In the genomic region with DNA sequence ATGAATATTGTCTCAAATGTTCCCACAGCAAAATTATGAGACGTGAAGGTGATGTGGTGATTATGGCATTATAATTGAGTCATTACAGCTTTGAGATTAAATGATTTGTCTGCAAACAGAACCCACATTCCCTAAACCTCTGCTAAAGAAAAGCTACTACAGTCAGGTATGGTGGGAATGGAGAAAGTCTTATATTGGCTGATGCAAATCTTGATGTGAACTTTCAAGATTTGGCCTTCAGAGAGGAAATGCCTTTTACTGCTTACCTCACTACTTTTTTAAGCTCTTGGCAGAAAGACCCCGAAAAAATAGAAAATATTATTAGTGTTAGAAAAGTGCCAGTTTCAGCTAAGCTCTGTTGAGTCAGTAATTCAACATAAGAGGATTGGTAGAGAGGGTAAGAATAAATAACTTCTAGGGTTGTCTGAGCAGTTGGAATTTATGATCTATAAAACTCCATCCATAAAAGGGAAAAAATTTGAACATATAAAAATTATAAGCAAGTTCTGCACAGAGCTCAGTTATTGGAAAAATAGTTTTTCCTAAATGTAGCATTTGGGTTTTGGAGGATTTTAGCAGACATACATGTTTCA, we compare ENCODE assay signal across 23 cellular contexts. TPM values are rescaled to one million over a fixed set of nuclear protein-coding genes. Genes with fewer than 3 reads are reported as not detected.
DNase-seq lines count a peak whose midpoint lies in the region; ATAC-seq, FAIRE-seq and TF ChIP-seq lines count a peak whose summit lies in the region.
"Had no signal": no experiment of that assay in that cellular context is flagged by ENCODE, and none has a peak within 500 bp of the region (broad histone marks: within the 10 kb centered on the region; RNA-seq: fewer than 3 reads in every experiment).

No MANE protein-coding gene starts in this region.

- FAIRE-seq in D721Med (lab: Jason Lieb, UNC) = peak; percentile 93
- FAIRE-seq: A204.1, GM12891, GM18507 had no signal

- intact Hi-C loops in tibial artery (cut with DNase I; ENCODE audit: low total_unique reads) = loop anchor here (10.0 kb wide), 1 partner anchor 56 kb away; no protein-coding TSS in a partner anchor
- intact Hi-C loops in left cardiac atrium (cut with DNase I) = no loop called here

- DNase-seq in D721Med (ENCODE audit: insufficient read length, low spot score) = peak; percentile 21
- no peak for DNase-seq in SK-N-MC (ENCODE audit: low read depth, low spot score)
- peak; percentile 30 for DNase-seq in fibroblast of the aortic adventitia (ENCODE audit: low read depth)
- DNase-seq in tibial artery = no peak
- no peak for DNase-seq in UCSD-AML1 (lab: John Stamatoyannopoulos, UW; ENCODE audit: unreplicated experiment)
- no peak for DNase-seq in left cardiac atrium
- no peak for DNase-seq in globus pallidus (ENCODE audit: low spot score)
- DNase-seq: Caco-2; CD4-positive, CD25-positive, alpha-beta regulatory T cell; CD8-positive, alpha-beta T cell; DMS 273 treated with DMSO at 0.1 percent for 48 hours; DMS79; GF-D8; H9 had no signal

- no peaks in the 10 kb centered on the region for H3K27me3 ChIP-seq in tibial artery
- H3K27me3 ChIP-seq: BLaER1 had no signal

- H3K27ac ChIP-seq in SK-N-MC = peak overlapping the region; percentile 70
- H3K27ac ChIP-seq in tibial artery = peak overlapping the region; percentile 59 to 75
- H3K27ac ChIP-seq: 22Rv1, BLaER1, C4-2B had no signal

- peaks cover 0 to 42% (median 9%) of the 10 kb centered on the region in 4 donors for H3K4me1 ChIP-seq in tibial artery
- H3K4me1 ChIP-seq: BLaER1, Caco-2 had no signal

- 0 out of 2 replicates have a peak overlapping the region, but pooled peaks have one; percentile 1 for H3K4me3 ChIP-seq in SK-N-MC
- no peak overlapping the region for H3K4me3 ChIP-seq in fibroblast of the aortic adventitia (ENCODE audit: low read depth, low read length)
- H3K4me3 ChIP-seq in tibial artery = no peak overlapping the region
- H3K4me3 ChIP-seq: BLaER1, GM23338 had no signal

- TF ChIP-seq CTCF in D721Med (IDR thresholded peaks at IDR 0.05; ENCODE audit: insufficient read depth, missing control alignments) (no peak), fibroblast of the aortic adventitia (IDR thresholded peaks at IDR 0.05; ENCODE audit: insufficient read depth, low read length) (no peak), tibial artery (IDR thresholded peaks at IDR 0.05) (no peak)

- H3K9me3 ChIP-seq in SK-N-MC (ENCODE audit: low read depth, low read length) (no peaks in the 10 kb centered on the region), tibial artery (no peaks in the 10 kb centered on the region)
- H3K9me3 ChIP-seq: BLaER1, Caco-2 had no signal

- no peak for ATAC-seq in esophagus mucosa
- no peak for ATAC-seq in left cardiac atrium
- ATAC-seq: CD8-positive, alpha-beta T cell; GM23338; HCT116 had no signal

- no peaks in the 10 kb centered on the region for H3K36me3 ChIP-seq in SK-N-MC (ENCODE audit: insufficient read depth, low read length)
- no peaks in the 10 kb centered on the region for H3K36me3 ChIP-seq in tibial artery
- H3K36me3 ChIP-seq: BLaER1 had no signal

- no peak overlapping the region for H3K9ac ChIP-seq in SK-N-MC (ENCODE audit: insufficient read length)
- H3K9ac ChIP-seq: BLaER1 had no signal

RNA-seq across cellular contexts. Expression of gene RGS5, which starts 47.8 kb away (rescaled TPM):
- total RNA-seq in fibroblast of the aortic adventitia (ENCODE audit: low replicate concordance) = 6.4 and 20.2 TPM in 2 replicates
- 28.3 TPM for total RNA-seq in esophagus mucosa
- 100 to 1,000 TPM; 215 to 235 TPM for total RNA-seq in left cardiac atrium

Comparison
In these comparisons a context has a peak if more than half of its experiments do, and no peak if none do; other contexts are left out.
1. DNase-seq: peak in D721Med (single experiment) and fibroblast of the aortic adventitia (single experiment); none in SK-N-MC (single experiment), tibial artery (0 of 2), UCSD-AML1 (single experiment), left cardiac atrium (single experiment) and globus pallidus (single experiment).